Comparison of ENCODE assay signal across 1 cellular context in genomic region chr2:108448678-108449409, GRCh38.
TF ChIP-seq lines count a peak whose summit lies in the region.

Gene GCC2 (plus strand): TSS chr2:108449206. CDS start chr2:108449275, 69 bp downstream.

TF ChIP-seq in K562, 482 proteins besides CTCF, POLR2A, EP300 and RAD21 (continued from another document and continues in another):
- TF ChIP-seq IRF1 (CRISPR knock-in tag; IDR thresholded peaks at IDR 0.05; ENCODE audit: borderline replicate concordance) (no peak), ZBTB33 (CRISPR knock-in tag; IDR thresholded peaks at IDR 0.05) (0 out of 2 replicates have a peak, but pooled peaks have one; percentile 8), ARID4B (CRISPR knock-in tag; IDR thresholded peaks at IDR 0.05) (peak; percentile 80), PYGO2 (tag; IDR thresholded peaks at IDR 0.05) (no peak), C11orf30 (IDR thresholded peaks at IDR 0.05; ENCODE audit: low read depth) (peak; percentile 71), FOXM1 (IDR thresholded peaks at IDR 0.05; ENCODE audit: low read depth) (no peak), FOXM1 (CRISPR knock-in tag; IDR thresholded peaks at IDR 0.05; ENCODE audit: low read depth) (no peak), RBM14 (IDR thresholded peaks at IDR 0.05; ENCODE audit: borderline replicate concordance, insufficient read depth, low read depth, low read length) (no peak), ZFP1 (CRISPR knock-in tag; IDR thresholded peaks at IDR 0.05) (no peak), CCAR2 (IDR thresholded peaks at IDR 0.05; ENCODE audit: low read depth, low read length) (no peak), ZNF124 (CRISPR knock-in tag; IDR thresholded peaks at IDR 0.05) (no peak), MTA1 (IDR thresholded peaks at IDR 0.05; ENCODE audit: borderline replicate concordance) (no peak), NRF1 (conservative IDR thresholded peaks at IDR 0.05 in 1 of 2, IDR thresholded peaks at IDR 0.05 in 1 of 2) (peak; percentile 51 to 65), NFIX (CRISPR knock-in tag; IDR thresholded peaks at IDR 0.05; ENCODE audit: low read depth) (no peak), ZBTB49 (CRISPR knock-in tag; IDR thresholded peaks at IDR 0.05; ENCODE audit: borderline replicate concordance) (no peak), TAF1 (IDR thresholded peaks at IDR 0.05; ENCODE audit: control insufficient read depth, extremely low read depth, insufficient read depth, low read length, severe bottlenecking) (peak; percentile 84), ZNF232 (CRISPR knock-in tag; IDR thresholded peaks at IDR 0.05) (no peak), ZNF740 (CRISPR knock-in tag; IDR thresholded peaks at IDR 0.05) (peak; percentile 58; the same call in 1 of the 2 replicates), ZNF740 (tag; IDR thresholded peaks at IDR 0.05) (no peak), CEBPG (CRISPR knock-in tag; IDR thresholded peaks at IDR 0.05) (no peak), CEBPG (tag; conservative IDR thresholded peaks at IDR 0.05 in 1 of 2, IDR thresholded peaks at IDR 0.05 in 1 of 2) (no peak), SMAD4 (CRISPR knock-in tag; conservative IDR thresholded peaks at IDR 0.05) (peak; percentile 99), ZKSCAN3 (CRISPR knock-in tag; IDR thresholded peaks at IDR 0.05) (no peak), ARID3B (CRISPR knock-in tag; IDR thresholded peaks at IDR 0.05; ENCODE audit: borderline replicate concordance) (no peak), SMARCA5 (IDR thresholded peaks at IDR 0.05) (no peak), ZNF584 (CRISPR knock-in tag; IDR thresholded peaks at IDR 0.05; ENCODE audit: low read depth) (no peak), BHLHE40 (IDR thresholded peaks at IDR 0.05; ENCODE audit: low read length) (no peak), KAT8 (IDR thresholded peaks at IDR 0.05; ENCODE audit: low read depth) (no peak), RERE (CRISPR knock-in tag; IDR thresholded peaks at IDR 0.05; ENCODE audit: borderline replicate concordance) (no peak), NBN (IDR thresholded peaks at IDR 0.05; ENCODE audit: low read depth) (no peak), HLTF (IDR thresholded peaks at IDR 0.05) (no peak), PCBP2 (IDR thresholded peaks at IDR 0.05; ENCODE audit: low read depth, low read length, poor library complexity, severe bottlenecking) (no peak), ZNF699 (CRISPR knock-in tag; IDR thresholded peaks at IDR 0.05; ENCODE audit: insufficient replicate concordance) (no peak), ADNP (tag; IDR thresholded peaks at IDR 0.05) (no peak), NCOA6 (IDR thresholded peaks at IDR 0.05) (no peak), CREB3L1 (IDR thresholded peaks at IDR 0.05; ENCODE audit: borderline replicate concordance, low read depth) (peak; percentile 86), TAF7 (tag; IDR thresholded peaks at IDR 0.05) (no peak), HDAC2 (IDR thresholded peaks at IDR 0.05) (no peak), RUNX1 (IDR thresholded peaks at IDR 0.05; ENCODE audit: low read depth) (no peak), ZNF3 (CRISPR knock-in tag; IDR thresholded peaks at IDR 0.05) (no peak), THRB (CRISPR knock-in tag; conservative IDR thresholded peaks at IDR 0.05) (no peak), NCOA4 (IDR thresholded peaks at IDR 0.05; ENCODE audit: partially characterized antibody) (no peak), MCM7 (IDR thresholded peaks at IDR 0.05) (no peak)
